ENCODE assay signal across 8 cellular contexts in the genomic region with DNA sequence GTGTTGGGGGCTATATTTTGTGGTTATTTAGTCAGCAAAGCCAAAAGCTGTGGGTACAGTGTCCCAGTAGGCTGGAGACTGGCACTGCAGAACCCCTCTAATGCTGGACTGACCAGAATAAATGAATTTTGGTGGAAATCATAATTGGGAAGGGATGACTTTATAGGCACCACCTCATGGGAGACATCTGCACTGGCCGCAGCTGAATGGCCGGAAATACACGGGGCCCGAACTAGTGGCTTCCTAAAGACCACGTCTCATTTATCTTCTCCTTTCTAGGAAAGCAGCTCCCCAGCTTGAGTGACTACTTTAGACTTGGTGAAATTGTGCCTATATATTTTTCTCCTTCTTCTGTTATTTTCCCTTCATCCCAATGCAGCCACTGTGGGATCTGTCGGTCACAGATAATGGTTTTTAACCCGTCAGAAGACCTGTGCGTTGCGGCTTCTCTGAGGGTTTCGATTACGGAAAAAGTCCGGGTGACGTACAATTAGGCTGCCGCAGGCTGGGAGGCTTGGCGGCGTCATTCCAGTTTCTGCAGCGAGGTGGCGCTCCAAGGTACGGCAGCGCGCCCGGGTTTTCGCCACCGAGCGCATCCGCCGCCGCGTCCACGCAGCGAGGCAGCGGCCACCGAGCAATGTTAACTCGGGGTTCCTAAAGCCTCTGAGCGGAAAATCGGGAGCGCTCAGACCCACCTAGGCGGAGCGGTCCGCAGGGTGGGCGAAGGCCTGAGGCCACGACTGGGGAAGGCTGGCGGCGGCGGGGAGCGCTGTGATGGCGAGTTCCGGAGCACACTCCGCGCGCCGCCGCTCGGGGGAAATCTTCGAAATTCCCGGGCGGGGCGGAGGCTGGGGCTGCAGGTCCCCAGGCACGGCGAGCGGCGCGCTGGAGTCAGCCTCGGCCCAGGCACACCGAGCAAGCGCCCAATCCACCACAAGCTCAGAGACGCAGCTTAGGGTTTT. TPM values are rescaled to one million over a fixed set of nuclear protein-coding genes. Genes with fewer than 3 reads are reported as not detected.
DNase-seq lines count a peak whose midpoint lies in the region; ATAC-seq, FAIRE-seq and TF ChIP-seq lines count a peak whose summit lies in the region.

No MANE protein-coding gene starts in this region.

- no peak overlapping the region for H4K8ac ChIP-seq in H1 (ENCODE audit: extremely low read depth, insufficient read depth, low read length)

- H2BK12ac ChIP-seq in H1 (ENCODE audit: low read depth, low read length) = no peak overlapping the region

- H3K4me3 ChIP-seq in H1 (ENCODE audit: extremely low read depth in 1 of 4, insufficient read depth in 2 of 4, low read depth in 3 of 4, low read length in 4 of 4) (peak overlapping the region; percentile 16 to 59 (median 36); a peak in 5 of 8 replicates), mononuclear cell (ENCODE audit: low read length) (peak overlapping the region; percentile 33)

- H3K4me1 ChIP-seq in H1 (replicated peaks in 1 of 4; ENCODE audit: control insufficient read depth in 3 of 4, insufficient read depth in 4 of 4, low read length in 3 of 4) (peaks cover 1 to 32% (median 19%) of the 10 kb centered on the region in 4 experiments; a peak in 6 of 7 replicates), mononuclear cell (ENCODE audit: insufficient read depth, low read length) (peaks cover 20% of the 10 kb centered on the region)

- no peak overlapping the region for H2BK5ac ChIP-seq in H1 (ENCODE audit: low read depth, low read length)

- H3K9me3 ChIP-seq in H1 (ENCODE audit: insufficient read depth in 2 of 2, low read depth in 1 of 2, low read length in 1 of 2) = no peaks in the 10 kb centered on the region
- no peaks in the 10 kb centered on the region for H3K9me3 ChIP-seq in mononuclear cell (ENCODE audit: low read depth, low read length)

- no peak overlapping the region for H3K9ac ChIP-seq in H1 (replicated peaks in 1 of 4; ENCODE audit: extremely low read depth in 1 of 4, low read depth in 3 of 4, low read length in 3 of 4)

- no peak overlapping the region for H2AFZ ChIP-seq in H1 (ENCODE audit: low read length)

- no peak overlapping the region for H2BK120ac ChIP-seq in H1 (replicated peaks; ENCODE audit: low read depth, low read length)

- peak; percentile 69 for ATAC-seq in GM19025 (IDR thresholded peaks at IDR 0.05; ENCODE audit: low read depth, unreplicated experiment)
- peak; percentile 81 for ATAC-seq in HG03175 (IDR thresholded peaks at IDR 0.05; ENCODE audit: unreplicated experiment)

- H2BK20ac ChIP-seq in H1 (ENCODE audit: low read length) = no peak overlapping the region

- no peaks in the 10 kb centered on the region for H3K79me1 ChIP-seq in H1 (ENCODE audit: low read depth, low read length)

- peak overlapping the region; percentile 6 to 86 for H3K4me2 ChIP-seq in H1 (ENCODE audit: insufficient read depth in 1 of 2, low read depth in 2 of 2, low read length in 2 of 2)

- POLR2A ChIA-PET in H1 (lab: Charles Lee; ENCODE audit: partially characterized antibody) = interaction anchor here (0.7 kb wide), 1 partner anchor 64 kb away, joined by 3 read pairs; no protein-coding TSS in a partner anchor

- no peak overlapping the region for H3K4ac ChIP-seq in H1 (replicated peaks; ENCODE audit: insufficient read length, low read depth, low read length)

- FAIRE-seq in H1 (lab: Jason Lieb, UNC) = peak; percentile 45

- H3K14ac ChIP-seq in H1 (ENCODE audit: insufficient read length) = no peak overlapping the region

- peaks cover 94 to 100% (median 98%) of the 10 kb centered on the region in 4 experiments for H3K27me3 ChIP-seq in H1 (replicated peaks in 1 of 4; ENCODE audit: control insufficient read depth in 3 of 4, extremely low read depth in 1 of 4, insufficient read depth in 3 of 4, low read length in 3 of 4)
- H3K27me3 ChIP-seq in mononuclear cell (ENCODE audit: insufficient read depth, low read length) = peaks cover 92% of the 10 kb centered on the region

- no peak overlapping the region for H2AK5ac ChIP-seq in H1 (ENCODE audit: low read depth, low read length)

- H3K56ac ChIP-seq in H1 (replicated peaks; ENCODE audit: insufficient read length, low read depth, low read length) = no peak overlapping the region

- no peak for TF ChIP-seq EP300 in H1 (IDR thresholded peaks at IDR 0.05; ENCODE audit: borderline replicate concordance in 1 of 2, low read depth in 2 of 2, low read length in 2 of 2)

- no peak overlapping the region for H3K18ac ChIP-seq in H1 (ENCODE audit: extremely low read depth, low read length)

- no peak for TF ChIP-seq POLR2A in H1 (IDR thresholded peaks at IDR 0.05; ENCODE audit: control extremely low read depth in 1 of 2, low read depth in 2 of 2, low read length in 2 of 2)

- CTCF ChIA-PET in H1 (lab: Charles Lee; ENCODE audit: partially characterized antibody) = interaction anchor here (0.5 to 4.9 kb wide), 22 partner anchors 12 to 1399 kb away, joined by 3 to 58 read pairs (median 4); no protein-coding TSS in a partner anchor

- DNase-seq in AML-193 (lab: John Stamatoyannopoulos, UW) = peak; percentile 70 to 80
- peak; percentile 72 for DNase-seq in NCI-H774 (lab: John Stamatoyannopoulos, UW)
- DNase-seq in activated CD8-positive, alpha-beta memory T cell treated with anti-CD3 and anti-CD28 coated beads for 1 hour (ENCODE audit: extremely low read depth in 1 of 2, low read depth in 1 of 2) = peak; percentile 19 to 44
- peak in 1 of 2 experiments; percentile 96 for DNase-seq in H1 (ENCODE audit: low read depth in 1 of 2, low spot score in 2 of 2)
- DNase-seq in stimulated activated CD8-positive, alpha-beta memory T cell treated with anti-CD3 and anti-CD28 coated beads, Interleukin-4, amount 100 ng/mL, for 24 hours (ENCODE audit: low read depth) = peak; percentile 38

- no peak overlapping the region for H3K23ac ChIP-seq in H1 (ENCODE audit: insufficient read length)

- peak; percentile 69 to 94 (median 87) for TF ChIP-seq CTCF in H1 (IDR thresholded peaks at IDR 0.05; ENCODE audit: control extremely low read depth in 1 of 3, insufficient read depth in 1 of 3, low read depth in 1 of 3, low read length in 3 of 3)

- no peak overlapping the region for H4K5ac ChIP-seq in H1 (ENCODE audit: insufficient read length, low read depth, low read length)

- peak; percentile 70 to 84 for TF ChIP-seq RAD21 in H1 (IDR thresholded peaks at IDR 0.05 in 1 of 2, conservative IDR thresholded peaks at IDR 0.05 in 1 of 2; ENCODE audit: low read depth in 2 of 2, low read length in 2 of 2)

- no peaks in the 10 kb centered on the region for H3K79me2 ChIP-seq in H1 (ENCODE audit: control insufficient read depth in 1 of 2, insufficient read depth in 2 of 2, low read length in 2 of 2)

- 4% methylated on average over 54 of the region's 67 CpGs; no CpG with 5 or more reads in 1 of the 2 experiments for WGBS in H1 (ENCODE audit: extremely low coverage in 1 of 2, insufficient coverage in 1 of 2, insufficient read length in 1 of 2, insufficient replicate concordance in 2 of 2, low coverage in 1 of 2, low lambda C conversion rate in 2 of 2, missing lambda C conversion rate in 1 of 2), 2 experiments

- no peak overlapping the region for H4K91ac ChIP-seq in H1 (replicated peaks; ENCODE audit: insufficient read length, low read length)

- no peak overlapping the region for H2BK15ac ChIP-seq in H1 (ENCODE audit: low read length)

- H3K36me3 ChIP-seq in H1 (ENCODE audit: control insufficient read depth in 2 of 4, insufficient read depth in 4 of 4, low read length in 3 of 4) = no peaks in the 10 kb centered on the region

- no peak overlapping the region for H3K27ac ChIP-seq in H1 (ENCODE audit: low read depth, low read length)

- H4K20me1 ChIP-seq in H1 (replicated peaks in 1 of 2; ENCODE audit: control insufficient read depth in 1 of 2, insufficient read depth in 2 of 2, low read length in 2 of 2) = peaks cover 22 to 32% of the 10 kb centered on the region in 2 experiments

- H3K23me2 ChIP-seq in H1 (ENCODE audit: low read depth, low read length) = peaks cover 5% of the 10 kb centered on the region; the same call in 1 of the 2 replicates

TF ChIP-seq in H1, 55 proteins besides CTCF, POLR2A, EP300 and RAD21 (continues in another document):
- TF ChIP-seq BRCA1 (IDR thresholded peaks at IDR 0.05; ENCODE audit: low read depth, low read length) = no peak
- no peak for TF ChIP-seq CHD2 (IDR thresholded peaks at IDR 0.05; ENCODE audit: low read length)
- no peak for TF ChIP-seq CHD1 (IDR thresholded peaks at IDR 0.05; ENCODE audit: low read depth, low read length)
- no peak for TF ChIP-seq SAP30 (IDR thresholded peaks at IDR 0.05; ENCODE audit: insufficient read depth, insufficient replicate concordance, low read length)
- peak; percentile 54 for TF ChIP-seq CTBP2 (IDR thresholded peaks at IDR 0.05; ENCODE audit: borderline replicate concordance, insufficient read depth, insufficient read length, low read length)
- TF ChIP-seq CREB1 (IDR thresholded peaks at IDR 0.05) = peak; percentile 87
- TF ChIP-seq TAF1 (IDR thresholded peaks at IDR 0.05; ENCODE audit: low read depth, low read length) = no peak
- TF ChIP-seq RFX5 (IDR thresholded peaks at IDR 0.05; ENCODE audit: borderline replicate concordance, low read depth, low read length) = no peak
- TF ChIP-seq RXRA (IDR thresholded peaks at IDR 0.05; ENCODE audit: insufficient read depth, low read depth, low read length) = no peak
- peak; percentile 72 for TF ChIP-seq EZH2 (IDR thresholded peaks at IDR 0.05; ENCODE audit: low read depth, low read length, severe bottlenecking)
- 0 out of 2 replicates have a peak, but pooled peaks have one; percentile 17 for TF ChIP-seq GABPA (IDR thresholded peaks at IDR 0.05; ENCODE audit: borderline replicate concordance, insufficient read depth, low read length)

RNA-seq across cellular contexts. Expression of a gene that starts 26.3 kb away (rescaled TPM):
- not detected in 2 replicates for total RNA-seq in H1 (2021; fragmentation: NEBNext Ultra II Directional; extraction: Animal tissue kit (Norgen Biotek cat#: 25700))
- polyA plus RNA-seq in H1 (2011; rRNA removed) = 0.03 and 0.14 TPM in 2 replicates
- polyA plus RNA-seq in H1 (2011; cell fraction: cytosol; rRNA removed) = 0.05 TPM
- polyA plus RNA-seq in H1 (2011; cell fraction: nucleus; rRNA removed) = 0.07 TPM
- polyA plus RNA-seq in H1 (2012, experiment 1 of 2) = 0.21 to 0.88 TPM (median 0.46 TPM) in 4 replicates
- polyA plus RNA-seq in H1 (2012, experiment 2 of 2) = 0.10 TPM
- 0.04 TPM for polyA plus RNA-seq in H1 (2013, experiment 1 of 2)
- 0.04 TPM for polyA plus RNA-seq in H1 (2013, experiment 2 of 2)
- 0.03 TPM in 1 of 2 replicates, not detected in the other for polyA minus RNA-seq in H1 (2011; rRNA and poly(A)+ RNA removed)
- 0.29 TPM for polyA minus RNA-seq in H1 (2011; cell fraction: cytosol; rRNA and poly(A)+ RNA removed)
- not detected for polyA minus RNA-seq in H1 (2011; cell fraction: nucleus; rRNA and poly(A)+ RNA removed)
- not detected for total RNA-seq in mononuclear cell
